25 cellular contexts compared by ENCODE assay signal in the genomic region with DNA sequence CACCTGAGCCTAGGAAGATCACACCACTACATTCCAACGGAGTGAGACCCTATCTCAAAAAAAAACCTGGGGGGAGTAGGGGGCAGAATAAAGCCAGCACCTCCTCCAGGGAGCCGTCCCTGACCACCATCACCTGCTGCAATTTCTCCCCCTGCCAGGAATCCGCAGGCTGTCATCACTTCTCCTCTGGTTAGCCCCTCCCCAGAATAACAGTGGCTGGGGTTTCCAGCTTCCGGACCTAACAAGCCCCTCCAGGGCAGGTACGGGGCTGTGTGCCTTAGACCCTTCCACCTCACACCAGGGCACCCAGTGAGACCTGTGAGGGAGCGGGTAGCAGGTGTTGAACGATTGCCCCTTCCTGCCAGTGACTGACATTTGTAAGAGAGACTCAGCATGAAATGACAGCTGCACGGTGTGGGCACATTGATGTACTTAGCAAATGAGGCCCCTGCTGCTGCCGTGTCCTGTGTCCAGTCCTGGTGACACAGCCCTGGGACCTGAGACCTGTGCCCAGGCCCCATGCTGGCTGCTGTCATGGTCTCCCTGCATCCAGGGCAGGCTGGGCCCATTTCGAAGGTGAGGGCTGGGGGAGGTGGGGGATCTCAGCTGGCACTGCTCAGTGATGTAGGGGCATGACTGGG.
"Had no signal": no experiment of that assay in that cellular context is flagged by ENCODE, and none has a peak within 500 bp of the region (broad histone marks: within the 10 kb centered on the region; RNA-seq: fewer than 3 reads in every experiment).

No MANE protein-coding gene starts in this region.

- H3K4me1 ChIP-seq: colonic mucosa, gastroesophageal sphincter had no signal

- H3K36me3 ChIP-seq: colonic mucosa, gastroesophageal sphincter, neural progenitor cell, upper lobe of left lung had no signal

- ATAC-seq: activated CD4-positive, alpha-beta T cell treated with anti-CD3 and anti-CD28 coated beads for 36 hours; activated CD8-positive, alpha-beta memory T cell treated with anti-CD3 and anti-CD28 coated beads, Interleukin-2, amount 10 ng/mL, durations not matched to agents 7 days and 5 days; activated CD8-positive, alpha-beta T cell treated with anti-CD3 and anti-CD28 coated beads, Interleukin-2, amount 10 ng/mL, durations not matched to agents 7 days and 5 days; activated naive CD4-positive, alpha-beta T cell treated with anti-CD3 and anti-CD28 coated beads, Interleukin-2, amount 50 U/mL, for 72 hours; gastroesophageal sphincter; left colon; natural killer cell; T-cell had no signal

- H3K9me3 ChIP-seq: colonic mucosa, gastroesophageal sphincter, upper lobe of left lung had no signal

- H3K27ac ChIP-seq: colonic mucosa, gastroesophageal sphincter, hepatocyte, neural progenitor cell, upper lobe of left lung had no signal

- H3K4me3 ChIP-seq: colonic mucosa, dorsolateral prefrontal cortex, gastroesophageal sphincter, hepatocyte, neural progenitor cell, upper lobe of left lung had no signal

- H3K36me3 Mint-ChIP-seq: activated CD8-positive, alpha-beta memory T cell treated with anti-CD3 and anti-CD28 coated beads, Interleukin-2, amount 10 ng/mL, durations not matched to agents 7 days and 5 days; activated naive CD4-positive, alpha-beta T cell treated with anti-CD3 and anti-CD28 coated beads, Interleukin-2, amount 50 U/mL, for 72 hours; memory B cell; natural killer cell; neural progenitor cell; T-cell had no signal

- H3K27ac Mint-ChIP-seq: activated CD4-positive, alpha-beta T cell treated with anti-CD3 and anti-CD28 coated beads for 36 hours; activated CD8-positive, alpha-beta memory T cell treated with anti-CD3 and anti-CD28 coated beads, Interleukin-2, amount 10 ng/mL, durations not matched to agents 7 days and 5 days; activated CD8-positive, alpha-beta T cell treated with anti-CD3 and anti-CD28 coated beads, Interleukin-2, amount 10 ng/mL, durations not matched to agents 7 days and 5 days; activated naive CD4-positive, alpha-beta T cell treated with anti-CD3 and anti-CD28 coated beads, Interleukin-2, amount 50 U/mL, for 72 hours; activated T-helper 2 cell treated with anti-CD3 and anti-CD28 coated beads, Interferon-gamma antibody, Interleukin-2, Interleukin-4, amounts not matched to agents 10 μg/mL and 5 μg/mL and 100 μg/mL, durations not matched to agents 14 hours and 24 hours and 36 hours; memory B cell; natural killer cell; stimulated activated naive CD8-positive, alpha-beta T cell treated with anti-CD3 and anti-CD28 coated beads, Interleukin-15, Interleukin-2, amounts not matched to agents 100 ng/mL and 50 ng/mL, for 24 hours; T-cell; T-helper 2 cell treated with Interferon-gamma antibody and Interleukin-4, amounts not matched to agents 5 μg/mL and 100 μg/mL, for 36 hours had no signal

- DNase-seq: activated CD4-positive, alpha-beta T cell treated with anti-CD3 and anti-CD28 coated beads for 36 hours; activated CD4-positive, CD25-positive, alpha-beta regulatory T cell; activated CD8-positive, alpha-beta memory T cell treated with anti-CD3 and anti-CD28 coated beads, Interleukin-2, amount 10 ng/mL, durations not matched to agents 7 days and 5 days; activated CD8-positive, alpha-beta T cell treated with anti-CD3 and anti-CD28 coated beads, Interleukin-2, amount 10 ng/mL, durations not matched to agents 7 days and 5 days; activated T-cell treated with anti-CD3 and anti-CD28 coated beads, Interleukin-2, amount 50 U/mL, for 48 hours; colonic mucosa; effector memory CD4-positive, alpha-beta T cell; left colon; midbrain; natural killer cell; right cardiac atrium; stimulated activated CD4-positive, alpha-beta T cell treated with anti-CD3 and anti-CD28 coated beads, Interleukin-12 subunit alpha, Interleukin-12 subunit beta, amount 100 ng/mL, for 4 hours; stimulated activated CD4-positive, alpha-beta T cell treated with anti-CD3 and anti-CD28 coated beads, Interleukin-4, amount 100 ng/mL, for 1 hour; substantia nigra; T-cell had no signal

- H3K4me3 Mint-ChIP-seq: activated CD4-positive, alpha-beta T cell treated with anti-CD3 and anti-CD28 coated beads for 36 hours; activated CD8-positive, alpha-beta memory T cell treated with anti-CD3 and anti-CD28 coated beads, Interleukin-2, amount 10 ng/mL, durations not matched to agents 7 days and 5 days; activated CD8-positive, alpha-beta T cell treated with anti-CD3 and anti-CD28 coated beads, Interleukin-2, amount 10 ng/mL, durations not matched to agents 7 days and 5 days; memory B cell; natural killer cell; neural progenitor cell; stimulated activated naive CD8-positive, alpha-beta T cell treated with anti-CD3 and anti-CD28 coated beads, Interleukin-15, Interleukin-2, amounts not matched to agents 100 ng/mL and 50 ng/mL, for 24 hours; T-cell; T-helper 2 cell treated with Interferon-gamma antibody and Interleukin-4, amounts not matched to agents 5 μg/mL and 100 μg/mL, for 36 hours had no signal

- H3K27me3 ChIP-seq: colonic mucosa, dorsolateral prefrontal cortex, hepatocyte, upper lobe of left lung had no signal
